17 cellular contexts compared by ENCODE assay signal in the genomic region with DNA sequence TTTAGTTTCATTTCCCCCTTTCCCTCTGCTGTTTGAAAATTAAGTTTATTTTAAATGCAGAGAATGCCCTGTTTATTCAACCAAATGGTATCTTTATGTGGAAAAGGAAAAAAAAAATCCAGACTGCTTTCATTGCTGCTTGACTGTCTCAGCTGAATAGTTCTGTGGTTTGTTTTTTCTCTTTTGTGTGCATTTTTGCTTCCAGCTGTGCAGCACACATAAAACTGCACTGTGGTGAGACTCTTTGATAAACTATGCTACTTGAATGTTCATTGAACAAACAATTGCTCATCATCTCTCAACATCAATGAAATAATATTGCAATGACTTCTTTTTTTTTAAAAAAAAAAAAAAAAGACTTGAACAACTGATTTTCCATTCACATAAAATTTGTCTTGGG.
A peak's percentile ranks its signal among the peaks of the same experiment; 100 is the strongest.
DNase-seq lines count a peak whose midpoint lies in the region; ATAC-seq and TF ChIP-seq lines count a peak whose summit lies in the region.
"Had no signal": no experiment of that assay in that cellular context is flagged by ENCODE, and none has a peak within 500 bp of the region (broad histone marks: within the 10 kb centered on the region; RNA-seq: fewer than 3 reads in every experiment).

No MANE protein-coding gene starts in this region.

- no peak overlapping the region for H3K9ac ChIP-seq in adipocyte (ENCODE audit: low read length)

- TF ChIP-seq POLR2A in uterus (IDR thresholded peaks at IDR 0.05) = no peak

- H3K4me1 ChIP-seq in HEK293 (ENCODE audit: control insufficient read depth, insufficient read depth, low read length) (peaks cover 13% of the 10 kb centered on the region; the same call in 1 of the 2 replicates), adipocyte (ENCODE audit: control insufficient read depth, insufficient read depth, low read length) (peaks cover 12% of the 10 kb centered on the region), uterus (no peaks in the 10 kb centered on the region)
- H3K4me1 ChIP-seq: colonic mucosa, gastroesophageal sphincter, testis had no signal

- POLR2A ChIA-PET in HEK293 (lab: Yijun Ruan, JAX) = no interaction called here

- H3K27me3 ChIP-seq in adipocyte (replicated peaks; ENCODE audit: control insufficient read depth, insufficient read depth, low read length) (no peaks in the 10 kb centered on the region), dorsolateral prefrontal cortex (peaks cover 0 to 13% (median 0%) of the 10 kb centered on the region in 45 donors), uterus (no peaks in the 10 kb centered on the region)
- H3K27me3 ChIP-seq: colonic mucosa, gastroesophageal sphincter, testis had no signal

- TF ChIP-seq CTCF in HEK293 (tag by site-specific recombination; IDR thresholded peaks at IDR 0.05) = no peak
- no peak for TF ChIP-seq CTCF in dorsolateral prefrontal cortex (IDR thresholded peaks at IDR 0.05 in 54 of 56, conservative IDR thresholded peaks at IDR 0.05 in 2 of 56; ENCODE audit: low read depth in 1 of 56, partially characterized antibody in 56 of 56)
- TF ChIP-seq CTCF in uterus (IDR thresholded peaks at IDR 0.05) = no peak

- ATAC-seq in HG03025 (IDR thresholded peaks at IDR 0.05; ENCODE audit: low FRiP score, unreplicated experiment) (no peak), HG03354 (IDR thresholded peaks at IDR 0.05; ENCODE audit: poor library complexity, severe bottlenecking, unreplicated experiment) (no peak)
- ATAC-seq: gastroesophageal sphincter; GM12878; naive thymus-derived CD8-positive, alpha-beta T cell; sciatic nerve had no signal

- DNase-seq in adipocyte (ENCODE audit: low read depth) = peak; percentile 56
- peak; percentile 33 for DNase-seq in foreskin melanocyte
- no peak for DNase-seq in dorsolateral prefrontal cortex
- DNase-seq in uterus = no peak
- DNase-seq: activated naive CD4-positive, alpha-beta T cell treated with anti-CD3 and anti-CD28 coated beads, Interleukin-2, amount 50 U/mL, for 16 hours; colonic mucosa; kidney; naive thymus-derived CD8-positive, alpha-beta T cell; NCI-H1105 treated with DMSO at 0.1 percent for 48 hours; NCI-H446 treated with DMSO at 0.1 percent for 48 hours; testis had no signal

- H3K4me3 ChIP-seq in HEK293 (ENCODE audit: low read depth, low read length) (peak overlapping the region; percentile 7), adipocyte (ENCODE audit: low read length) (no peak overlapping the region), dorsolateral prefrontal cortex (peak overlapping the region in 6 of 59 donors; percentile 2 to 28 (median 18)), uterus (no peak overlapping the region)
- H3K4me3 ChIP-seq: colonic mucosa, gastroesophageal sphincter, GM12878, testis had no signal

- H3K36me3 ChIP-seq in HEK293 (ENCODE audit: control insufficient read depth in 2 of 2, insufficient read depth in 1 of 2, low read length in 2 of 2) (no peaks in the 10 kb centered on the region), adipocyte (ENCODE audit: control insufficient read depth, insufficient read depth, low read length, severe bottlenecking) (no peaks in the 10 kb centered on the region), uterus (no peaks in the 10 kb centered on the region)
- H3K36me3 ChIP-seq: colonic mucosa, gastroesophageal sphincter had no signal

- H3K9me3 ChIP-seq in HEK293 (ENCODE audit: control insufficient read depth, insufficient read depth, low read depth, low read length) (no peaks in the 10 kb centered on the region), adipocyte (ENCODE audit: control insufficient read depth, low read length) (peaks cover 17% of the 10 kb centered on the region), uterus (no peaks in the 10 kb centered on the region)
- H3K9me3 ChIP-seq: colonic mucosa, testis had no signal

- H3K27ac ChIP-seq in HEK293 (ENCODE audit: extremely low read depth, low read depth, low read length) (no peak overlapping the region), dorsolateral prefrontal cortex (no peak overlapping the region), uterus (peak overlapping the region in 1 of 2 donors; percentile 24)
- H3K27ac ChIP-seq: colonic mucosa, gastroesophageal sphincter, testis had no signal

- intact Hi-C loops in dorsolateral prefrontal cortex (cut with DNase I) = no loop called here
- intact Hi-C loops in uterus (cut with DNase I; ENCODE audit: low total_unique reads) = no loop called here

- CTCF ChIA-PET in HEK293 (lab: Yijun Ruan, JAX) = no interaction called here

TF ChIP-seq in HEK293, 187 proteins besides CTCF, POLR2A, EP300 and RAD21 (continues in another document):
- TF ChIP-seq FEZF1 (tag by site-specific recombination; IDR thresholded peaks at IDR 0.05) (peak; percentile 96), ZNF549 (tag by site-specific recombination; IDR thresholded peaks at IDR 0.05) (no peak), ZNF416 (tag by site-specific recombination; IDR thresholded peaks at IDR 0.05) (no peak), ZEB2 (tag by site-specific recombination; IDR thresholded peaks at IDR 0.05) (0 out of 2 replicates have a peak, but pooled peaks have one; percentile 18), ZFP69B (tag by site-specific recombination; IDR thresholded peaks at IDR 0.05) (no peak), ZBTB1 (tag by site-specific recombination; IDR thresholded peaks at IDR 0.05) (no peak), ZNF610 (tag by site-specific recombination; IDR thresholded peaks at IDR 0.05; ENCODE audit: borderline replicate concordance) (no peak), ZNF423 (tag by site-specific recombination; IDR thresholded peaks at IDR 0.05) (no peak), ZNF155 (tag by site-specific recombination; IDR thresholded peaks at IDR 0.05) (no peak), ZBTB8A (tag by site-specific recombination; IDR thresholded peaks at IDR 0.05) (0 out of 2 replicates have a peak, but pooled peaks have one; percentile 15), ZBTB11 (tag by site-specific recombination; conservative IDR thresholded peaks at IDR 0.05; ENCODE audit: low read depth) (no peak), REPIN1 (tag by site-specific recombination; IDR thresholded peaks at IDR 0.05; ENCODE audit: low read depth) (no peak), ZNF366 (tag by site-specific recombination; conservative IDR thresholded peaks at IDR 0.05) (0 out of 2 replicates have a peak, but pooled peaks have one; percentile 12)
- TF ChIP-seq, protein P1, sequence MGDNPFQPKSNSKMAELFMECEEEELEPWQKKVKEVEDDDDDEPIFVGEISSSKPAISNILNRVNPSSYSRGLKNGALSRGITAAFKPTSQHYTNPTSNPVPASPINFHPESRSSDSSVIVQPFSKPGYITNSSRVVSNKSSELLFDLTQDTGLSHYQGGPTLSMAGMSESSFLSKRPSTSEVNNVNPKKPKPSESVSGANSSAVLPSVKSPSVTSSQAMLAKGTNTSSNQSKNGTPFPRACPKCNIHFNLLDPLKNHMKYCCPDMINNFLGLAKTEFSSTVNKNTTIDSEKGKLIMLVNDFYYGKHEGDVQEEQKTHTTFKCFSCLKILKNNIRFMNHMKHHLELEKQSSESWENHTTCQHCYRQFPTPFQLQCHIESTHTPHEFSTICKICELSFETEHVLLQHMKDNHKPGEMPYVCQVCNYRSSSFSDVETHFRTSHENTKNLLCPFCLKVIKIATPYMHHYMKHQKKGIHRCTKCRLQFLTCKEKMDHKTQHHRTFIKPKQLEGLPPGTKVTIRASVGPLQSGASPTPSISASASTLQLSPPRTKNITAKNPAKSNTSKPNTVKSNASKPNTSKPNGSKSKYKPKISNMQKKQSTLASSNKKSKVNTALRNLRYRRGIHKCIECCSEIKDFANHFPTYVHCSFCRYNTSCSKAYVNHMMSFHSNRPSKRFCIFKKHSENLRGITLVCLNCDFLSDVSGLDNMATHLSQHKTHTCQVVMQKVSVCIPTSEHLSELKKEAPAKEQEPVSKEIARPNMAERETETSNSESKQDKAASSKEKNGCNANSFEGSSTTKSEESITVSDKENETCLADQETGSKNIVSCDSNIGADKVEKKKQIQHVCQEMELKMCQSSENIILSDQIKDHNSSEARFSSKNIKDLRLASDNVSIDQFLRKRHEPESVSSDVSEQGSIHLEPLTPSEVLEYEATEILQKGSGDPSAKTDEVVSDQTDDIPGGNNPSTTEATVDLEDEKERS (tag by site-specific recombination; IDR thresholded peaks at IDR 0.05) = no peak
- TF ChIP-seq, protein P2, sequence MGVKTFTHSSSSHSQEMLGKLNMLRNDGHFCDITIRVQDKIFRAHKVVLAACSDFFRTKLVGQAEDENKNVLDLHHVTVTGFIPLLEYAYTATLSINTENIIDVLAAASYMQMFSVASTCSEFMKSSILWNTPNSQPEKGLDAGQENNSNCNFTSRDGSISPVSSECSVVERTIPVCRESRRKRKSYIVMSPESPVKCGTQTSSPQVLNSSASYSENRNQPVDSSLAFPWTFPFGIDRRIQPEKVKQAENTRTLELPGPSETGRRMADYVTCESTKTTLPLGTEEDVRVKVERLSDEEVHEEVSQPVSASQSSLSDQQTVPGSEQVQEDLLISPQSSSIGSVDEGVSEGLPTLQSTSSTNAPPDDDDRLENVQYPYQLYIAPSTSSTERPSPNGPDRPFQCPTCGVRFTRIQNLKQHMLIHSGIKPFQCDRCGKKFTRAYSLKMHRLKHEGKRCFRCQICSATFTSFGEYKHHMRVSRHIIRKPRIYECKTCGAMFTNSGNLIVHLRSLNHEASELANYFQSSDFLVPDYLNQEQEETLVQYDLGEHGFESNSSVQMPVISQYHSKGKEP (tag by site-specific recombination; IDR thresholded peaks at IDR 0.05) = peak; percentile 74

Comparison
In these comparisons a context has a peak if more than half of its experiments do, and no peak if none do; other contexts are left out.
1. DNase-seq: peak in adipocyte (single experiment) and foreskin melanocyte (single experiment); none in dorsolateral prefrontal cortex (0 of 10) and uterus (0 of 2).